Comparison of ENCODE assay signal across 1 cellular context in the genomic region with DNA sequence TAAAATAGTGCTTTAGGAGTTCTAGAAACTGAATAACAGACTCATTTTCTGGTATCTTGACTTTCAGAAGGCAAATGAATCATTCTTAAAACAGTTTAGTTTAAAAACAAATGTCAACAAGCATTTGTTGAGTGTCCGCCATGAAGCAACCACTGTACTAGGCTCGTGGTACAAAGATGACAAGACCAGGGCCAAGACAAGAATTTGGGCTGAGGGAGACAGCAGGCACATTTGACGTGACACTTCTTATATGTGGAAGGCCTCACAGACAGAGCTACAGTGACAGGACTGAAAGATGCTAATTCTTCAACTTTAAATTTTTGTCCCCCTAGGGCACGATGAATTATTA.
TF ChIP-seq lines count a peak whose summit lies in the region.

No MANE protein-coding gene starts in this region.

TF ChIP-seq in HCT116, 20 proteins besides CTCF, POLR2A, EP300 and RAD21:
- TF ChIP-seq SP1 (IDR thresholded peaks at IDR 0.05; ENCODE audit: low read depth) (no peak), CEBPB (IDR thresholded peaks at IDR 0.05; ENCODE audit: low read depth) (no peak), EZH2 (IDR thresholded peaks at IDR 0.05) (no peak), YY1 (IDR thresholded peaks at IDR 0.05; ENCODE audit: extremely low read depth, insufficient replicate concordance, low read depth, low read length) (no peak), ELF1 (IDR thresholded peaks at IDR 0.05; ENCODE audit: borderline replicate concordance, low read depth) (no peak), JUND (IDR thresholded peaks at IDR 0.05) (no peak), POLR2AphosphoS5 (IDR thresholded peaks at IDR 0.05; ENCODE audit: low read depth, low read length) (no peak), ZFX (IDR thresholded peaks at IDR 0.05) (no peak), EZH2phosphoT487 (IDR thresholded peaks at IDR 0.05; ENCODE audit: borderline replicate concordance) (no peak), EGR1 (IDR thresholded peaks at IDR 0.05; ENCODE audit: low read depth) (no peak), CBX3 (IDR thresholded peaks at IDR 0.05; ENCODE audit: low read depth) (no peak), SIN3A (IDR thresholded peaks at IDR 0.05; ENCODE audit: low read depth) (no peak), TCF7L2 (IDR thresholded peaks at IDR 0.05; ENCODE audit: borderline replicate concordance, extremely low read depth, insufficient read depth, insufficient read length) (no peak), ZNF274 (IDR thresholded peaks at IDR 0.05; ENCODE audit: low read depth, low read length) (no peak), FOSL1 (IDR thresholded peaks at IDR 0.05; ENCODE audit: low read depth) (no peak), SRF (IDR thresholded peaks at IDR 0.05; ENCODE audit: low read depth) (no peak)
- TF ChIP-seq, protein P1, sequence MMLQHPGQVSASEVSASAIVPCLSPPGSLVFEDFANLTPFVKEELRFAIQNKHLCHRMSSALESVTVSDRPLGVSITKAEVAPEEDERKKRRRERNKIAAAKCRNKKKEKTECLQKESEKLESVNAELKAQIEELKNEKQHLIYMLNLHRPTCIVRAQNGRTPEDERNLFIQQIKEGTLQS (IDR thresholded peaks at IDR 0.05), result no peak
- TF ChIP-seq, protein P2, sequence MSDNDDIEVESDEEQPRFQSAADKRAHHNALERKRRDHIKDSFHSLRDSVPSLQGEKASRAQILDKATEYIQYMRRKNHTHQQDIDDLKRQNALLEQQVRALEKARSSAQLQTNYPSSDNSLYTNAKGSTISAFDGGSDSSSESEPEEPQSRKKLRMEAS (IDR thresholded peaks at IDR 0.05), result no peak
- TF ChIP-seq, protein P3, sequence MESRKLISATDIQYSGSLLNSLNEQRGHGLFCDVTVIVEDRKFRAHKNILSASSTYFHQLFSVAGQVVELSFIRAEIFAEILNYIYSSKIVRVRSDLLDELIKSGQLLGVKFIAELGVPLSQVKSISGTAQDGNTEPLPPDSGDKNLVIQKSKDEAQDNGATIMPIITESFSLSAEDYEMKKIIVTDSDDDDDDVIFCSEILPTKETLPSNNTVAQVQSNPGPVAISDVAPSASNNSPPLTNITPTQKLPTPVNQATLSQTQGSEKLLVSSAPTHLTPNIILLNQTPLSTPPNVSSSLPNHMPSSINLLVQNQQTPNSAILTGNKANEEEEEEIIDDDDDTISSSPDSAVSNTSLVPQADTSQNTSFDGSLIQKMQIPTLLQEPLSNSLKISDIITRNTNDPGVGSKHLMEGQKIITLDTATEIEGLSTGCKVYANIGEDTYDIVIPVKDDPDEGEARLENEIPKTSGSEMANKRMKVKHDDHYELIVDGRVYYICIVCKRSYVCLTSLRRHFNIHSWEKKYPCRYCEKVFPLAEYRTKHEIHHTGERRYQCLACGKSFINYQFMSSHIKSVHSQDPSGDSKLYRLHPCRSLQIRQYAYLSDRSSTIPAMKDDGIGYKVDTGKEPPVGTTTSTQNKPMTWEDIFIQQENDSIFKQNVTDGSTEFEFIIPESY (IDR thresholded peaks at IDR 0.05; ENCODE audit: extremely low read depth, insufficient replicate concordance, low read length), result no peak
- TF ChIP-seq, protein P4, sequence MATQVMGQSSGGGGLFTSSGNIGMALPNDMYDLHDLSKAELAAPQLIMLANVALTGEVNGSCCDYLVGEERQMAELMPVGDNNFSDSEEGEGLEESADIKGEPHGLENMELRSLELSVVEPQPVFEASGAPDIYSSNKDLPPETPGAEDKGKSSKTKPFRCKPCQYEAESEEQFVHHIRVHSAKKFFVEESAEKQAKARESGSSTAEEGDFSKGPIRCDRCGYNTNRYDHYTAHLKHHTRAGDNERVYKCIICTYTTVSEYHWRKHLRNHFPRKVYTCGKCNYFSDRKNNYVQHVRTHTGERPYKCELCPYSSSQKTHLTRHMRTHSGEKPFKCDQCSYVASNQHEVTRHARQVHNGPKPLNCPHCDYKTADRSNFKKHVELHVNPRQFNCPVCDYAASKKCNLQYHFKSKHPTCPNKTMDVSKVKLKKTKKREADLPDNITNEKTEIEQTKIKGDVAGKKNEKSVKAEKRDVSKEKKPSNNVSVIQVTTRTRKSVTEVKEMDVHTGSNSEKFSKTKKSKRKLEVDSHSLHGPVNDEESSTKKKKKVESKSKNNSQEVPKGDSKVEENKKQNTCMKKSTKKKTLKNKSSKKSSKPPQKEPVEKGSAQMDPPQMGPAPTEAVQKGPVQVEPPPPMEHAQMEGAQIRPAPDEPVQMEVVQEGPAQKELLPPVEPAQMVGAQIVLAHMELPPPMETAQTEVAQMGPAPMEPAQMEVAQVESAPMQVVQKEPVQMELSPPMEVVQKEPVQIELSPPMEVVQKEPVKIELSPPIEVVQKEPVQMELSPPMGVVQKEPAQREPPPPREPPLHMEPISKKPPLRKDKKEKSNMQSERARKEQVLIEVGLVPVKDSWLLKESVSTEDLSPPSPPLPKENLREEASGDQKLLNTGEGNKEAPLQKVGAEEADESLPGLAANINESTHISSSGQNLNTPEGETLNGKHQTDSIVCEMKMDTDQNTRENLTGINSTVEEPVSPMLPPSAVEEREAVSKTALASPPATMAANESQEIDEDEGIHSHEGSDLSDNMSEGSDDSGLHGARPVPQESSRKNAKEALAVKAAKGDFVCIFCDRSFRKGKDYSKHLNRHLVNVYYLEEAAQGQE (IDR thresholded peaks at IDR 0.05; ENCODE audit: low read depth), result no peak
